ENCODE assay signal across 8 cellular contexts in genomic region chr17:49496183-49496865, GRCh38. TPM values are rescaled to one million over a fixed set of nuclear protein-coding genes. Genes with fewer than 3 reads are reported as not detected.
DNase-seq lines count a peak whose midpoint lies in the region; ATAC-seq, FAIRE-seq and TF ChIP-seq lines count a peak whose summit lies in the region.

No MANE protein-coding gene starts in this region.

- under 1% methylated on average over 85 of the region's 85 CpGs for WGBS in right cardiac atrium
- WGBS in urinary bladder: under 1% methylated on average over 85 of the region's 85 CpGs

- peak; percentile 80 to 86 for ATAC-seq in right cardiac atrium

- peak overlapping the region; percentile 35 for H3K9ac ChIP-seq in HUES6 (ENCODE audit: low read length)

- H3K27ac ChIP-seq in HUES6 (ENCODE audit: low read depth, low read length) (no peak overlapping the region), right cardiac atrium (ENCODE audit: low read length) (no peak overlapping the region), urinary bladder (ENCODE audit: low read depth) (no peak overlapping the region)

- H3K36me3 ChIP-seq in HUES6 (ENCODE audit: control insufficient read depth, insufficient read depth, low read length) (no peaks in the 10 kb centered on the region), urinary bladder (ENCODE audit: insufficient read depth) (no peaks in the 10 kb centered on the region)

- H3K4me3 ChIP-seq in HUES6 (ENCODE audit: low read depth, low read length) (peak overlapping the region; percentile 83), right cardiac atrium (ENCODE audit: low read length) (peak overlapping the region; percentile 36), urinary bladder (ENCODE audit: low read depth, low read length) (peak overlapping the region; percentile 9)

- DNase-seq in D721Med (ENCODE audit: insufficient read length, low spot score): peak; percentile 84
- DNase-seq in T-helper 1 cell: peak; percentile 70 to 81 (median 77)
- DNase-seq in amniotic stem cell (lab: John Stamatoyannopoulos, UW): peak; percentile 22
- peak; percentile 80 to 96 (median 94) for DNase-seq in right cardiac atrium
- peak; percentile 50 for DNase-seq in putamen (ENCODE audit: low spot score)
- DNase-seq in NCI-H2029 (lab: John Stamatoyannopoulos, UW): no peak

- H3K4me1 ChIP-seq in HUES6 (ENCODE audit: control insufficient read depth, insufficient read depth, low read length) (peaks cover 33% of the 10 kb centered on the region), right cardiac atrium (ENCODE audit: control insufficient read depth, insufficient read depth, low read length) (no peaks in the 10 kb centered on the region), urinary bladder (ENCODE audit: insufficient read depth) (peaks cover 2% of the 10 kb centered on the region)

- peak; percentile 84 for TF ChIP-seq CTCF in D721Med (IDR thresholded peaks at IDR 0.05; ENCODE audit: insufficient read depth, missing control alignments)

- no peaks in the 10 kb centered on the region for H3K9me3 ChIP-seq in HUES6 (ENCODE audit: control insufficient read depth, insufficient read depth, low read depth, low read length)
- H3K9me3 ChIP-seq in right cardiac atrium (ENCODE audit: control insufficient read depth, low read length): no peaks in the 10 kb centered on the region

- no peak for FAIRE-seq in D721Med (lab: Jason Lieb, UNC)

- intact Hi-C loops in right cardiac atrium (cut with DNase I): loop anchor here (5.0 to 10.0 kb wide), 5 partner anchors 51 to 62 kb away; no protein-coding TSS in a partner anchor

- H3K27me3 ChIP-seq in HUES6 (ENCODE audit: control insufficient read depth, insufficient read depth, low read length) (peaks cover 59% of the 10 kb centered on the region), right cardiac atrium (ENCODE audit: control insufficient read depth, insufficient read depth) (no peaks in the 10 kb centered on the region)

RNA-seq across cellular contexts. Expression of gene NGFR, which starts 1.2 kb away (rescaled TPM):
- total RNA-seq in right cardiac atrium (10 to 100 TPM; 21.6 to 39.8 (median 29.4) TPM), urinary bladder (11.7 TPM)
- polyA plus RNA-seq in right cardiac atrium (16.5 TPM), urinary bladder (18.4 TPM)

Comparison
In these comparisons a context has a peak if more than half of its experiments do, and no peak if none do; other contexts are left out.
1. H3K4me3 ChIP-seq: peak in every context shown above with its lines; median percentile 83 in HUES6; 36 in right cardiac atrium; 9 in urinary bladder.